In the genomic region with DNA sequence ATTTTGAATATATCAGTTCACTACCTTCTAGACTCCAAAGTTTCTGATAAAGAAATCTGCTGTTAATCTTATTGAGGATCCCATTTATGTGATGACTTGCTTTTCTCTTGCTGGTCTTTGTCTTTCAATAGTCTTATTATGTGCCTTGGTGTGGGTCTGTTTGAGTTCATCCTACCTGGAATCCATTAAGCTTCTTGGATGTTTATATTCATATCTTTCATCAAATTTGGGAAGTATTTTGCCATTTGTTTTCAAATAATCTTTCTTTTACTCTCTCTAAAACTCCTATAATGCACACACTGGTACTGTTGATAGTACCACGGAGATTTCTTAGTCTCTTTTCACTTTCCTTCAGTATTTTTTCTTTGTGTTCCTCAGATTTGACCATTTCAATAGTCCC, we compare ENCODE assay signal across 1 cellular context.
"Had no signal": no experiment of that assay in that cellular context is flagged by ENCODE, and none has a peak within 500 bp of the region (broad histone marks: within the 10 kb centered on the region; RNA-seq: fewer than 3 reads in every experiment).

No MANE protein-coding gene starts in this region.

- H3K4me3 ChIP-seq: GM12878 had no signal

- ATAC-seq: GM12878 had no signal
